ENCODE assay signal across 26 cellular contexts in genomic region chr10:71799112-71799511, GRCh38. TPM values are rescaled to one million over a fixed set of nuclear protein-coding genes. Genes with fewer than 3 reads are reported as not detected.
DNase-seq lines count a peak whose midpoint lies in the region; ATAC-seq, FAIRE-seq and TF ChIP-seq lines count a peak whose summit lies in the region.
"Had no signal": no experiment of that assay in that cellular context is flagged by ENCODE, and none has a peak within 500 bp of the region (broad histone marks: within the 10 kb centered on the region; RNA-seq: fewer than 3 reads in every experiment).

No MANE protein-coding gene starts in this region.

- H3K14ac ChIP-seq in neuronal stem cell (ENCODE audit: low read length) = no peak overlapping the region
- no peak overlapping the region for H3K14ac ChIP-seq in mesenchymal stem cell (ENCODE audit: low read length in 2 of 2)

- H3K18ac ChIP-seq in neuronal stem cell (ENCODE audit: low read length) (peak overlapping the region; percentile 42), mesenchymal stem cell (ENCODE audit: low read depth in 1 of 2, low read length in 2 of 2) (no peak overlapping the region)

- TF ChIP-seq CTCF in RWPE2 (IDR thresholded peaks at IDR 0.05; ENCODE audit: poor library complexity, severe bottlenecking) (no peak), kidney (IDR thresholded peaks at IDR 0.05; ENCODE audit: borderline replicate concordance, extremely low read depth, insufficient read depth) (no peak)

- H2AFZ ChIP-seq in neuronal stem cell (ENCODE audit: low read length) = no peak overlapping the region
- no peak overlapping the region for H2AFZ ChIP-seq in mesenchymal stem cell (ENCODE audit: low read depth, low read length)

- H3K4me2 ChIP-seq in neuronal stem cell (ENCODE audit: insufficient read depth, low read length, poor library complexity, severe bottlenecking) (no peak overlapping the region), mesenchymal stem cell (ENCODE audit: low read length, poor library complexity, severe bottlenecking) (no peak overlapping the region)
- H3K4me2 ChIP-seq: BLaER1 had no signal

- H3K79me1 ChIP-seq in neuronal stem cell (ENCODE audit: low read depth, low read length) = no peaks in the 10 kb centered on the region
- H3K79me1 ChIP-seq in mesenchymal stem cell (replicated peaks; ENCODE audit: low read length, poor library complexity, severe bottlenecking) = no peaks in the 10 kb centered on the region

- H3K36me3 ChIP-seq in RWPE2 (ENCODE audit: low read depth) = no peaks in the 10 kb centered on the region
- no peaks in the 10 kb centered on the region for H3K36me3 ChIP-seq in kidney (ENCODE audit: control insufficient read depth in 1 of 2, insufficient read depth in 2 of 2, low read length in 2 of 2)
- H3K36me3 ChIP-seq in neuronal stem cell (replicated peaks in 1 of 2; ENCODE audit: control insufficient read depth in 2 of 2, insufficient read depth in 2 of 2, low read length in 2 of 2) = no peaks in the 10 kb centered on the region
- H3K36me3 ChIP-seq in mesenchymal stem cell (ENCODE audit: control insufficient read depth in 1 of 2, insufficient read depth in 2 of 2, low read depth in 1 of 2, low read length in 2 of 2) = no peaks in the 10 kb centered on the region
- H3K36me3 ChIP-seq: BE2C, BLaER1 had no signal

- DNase-seq in RWPE2 (ENCODE audit: low spot score) = peak; percentile 41
- peak; percentile 51 for DNase-seq in kidney
- DNase-seq in neuronal stem cell (ENCODE audit: low spot score) = no peak
- no peak for DNase-seq in hepatic stellate cell (ENCODE audit: low spot score)
- no peak for DNase-seq in mesenchymal stem cell
- DNase-seq in anterior cingulate cortex (lab: John Stamatoyannopoulos, UW) = no peak
- DNase-seq in immature natural killer cell = no peak
- DNase-seq: 8988T; ACHN; BE2C; C1 segment of cervical spinal cord; Caco-2; Calu3; CD4-positive, alpha-beta memory T cell; CD4-positive, CD25-positive, alpha-beta regulatory T cell; CD8-positive, alpha-beta memory T cell; DMS79 treated with DMSO at 0.1 percent for 48 hours; GF-D8 had no signal

- H3K27me3 ChIP-seq in RWPE2 (ENCODE audit: insufficient read depth, poor library complexity, severe bottlenecking) (no peaks in the 10 kb centered on the region), neuronal stem cell (ENCODE audit: control insufficient read depth in 3 of 3, insufficient read depth in 3 of 3, low read depth in 1 of 3, low read length in 3 of 3) (peaks cover 0 to 1% (median 0%) of the 10 kb centered on the region in 3 experiments), mesenchymal stem cell (ENCODE audit: control insufficient read depth in 1 of 2, insufficient read depth in 1 of 2, low read length in 2 of 2) (peaks cover 6 to 29% of the 10 kb centered on the region in 2 experiments)
- H3K27me3 ChIP-seq: BE2C, BLaER1 had no signal

- H3K4me3 ChIP-seq in RWPE2 (ENCODE audit: severe bottlenecking) (no peak overlapping the region), kidney (ENCODE audit: low read length in 2 of 2) (no peak overlapping the region), neuronal stem cell (ENCODE audit: low read length in 2 of 2) (no peak overlapping the region), mesenchymal stem cell (ENCODE audit: insufficient read depth in 1 of 2, low read depth in 1 of 2, low read length in 2 of 2) (no peak overlapping the region)
- H3K4me3 ChIP-seq: BLaER1 had no signal

- H2BK5ac ChIP-seq in neuronal stem cell (ENCODE audit: low read length) (no peak overlapping the region), mesenchymal stem cell (ENCODE audit: low read depth, low read length, poor library complexity, severe bottlenecking) (no peak overlapping the region)

- H3K4me3 Mint-ChIP-seq in immature natural killer cell = no peak overlapping the region
- H3K4me3 Mint-ChIP-seq: CD14-positive monocyte; CD4-positive, alpha-beta memory T cell; CD4-positive, CD25-positive, alpha-beta regulatory T cell; CD8-positive, alpha-beta memory T cell had no signal

- H3K9me3 ChIP-seq in RWPE2 (ENCODE audit: severe bottlenecking) (no peaks in the 10 kb centered on the region), kidney (ENCODE audit: control insufficient read depth in 1 of 2, low read length in 2 of 2) (no peaks in the 10 kb centered on the region), neuronal stem cell (replicated peaks in 1 of 2; ENCODE audit: control insufficient read depth in 2 of 2, insufficient read depth in 1 of 2, low read depth in 1 of 2, low read length in 2 of 2) (no peaks in the 10 kb centered on the region), mesenchymal stem cell (ENCODE audit: control insufficient read depth, low read length) (no peaks in the 10 kb centered on the region)
- H3K9me3 ChIP-seq: BE2C, BLaER1, Caco-2 had no signal

- ATAC-seq in RWPE2 (ENCODE audit: low read depth) = no peak

- no peak overlapping the region for H3K27ac Mint-ChIP-seq in immature natural killer cell
- H3K27ac Mint-ChIP-seq: CD14-positive monocyte; CD4-positive, alpha-beta memory T cell; CD4-positive, CD25-positive, alpha-beta regulatory T cell; CD8-positive, alpha-beta memory T cell had no signal

- no peak overlapping the region for H3K27ac ChIP-seq in RWPE2 (ENCODE audit: poor library complexity, severe bottlenecking)
- no peak overlapping the region for H3K27ac ChIP-seq in kidney (ENCODE audit: low read depth in 2 of 2, low read length in 2 of 2)
- H3K27ac ChIP-seq in neuronal stem cell (replicated peaks; ENCODE audit: low read length) = no peak overlapping the region
- no peak overlapping the region for H3K27ac ChIP-seq in mesenchymal stem cell (ENCODE audit: low read length, poor library complexity, severe bottlenecking)
- H3K27ac ChIP-seq: BLaER1 had no signal

- H4K8ac ChIP-seq in neuronal stem cell (ENCODE audit: low read depth, low read length) = no peak overlapping the region
- no peak overlapping the region for H4K8ac ChIP-seq in mesenchymal stem cell (ENCODE audit: low read length)

- H2BK12ac ChIP-seq in neuronal stem cell (ENCODE audit: low read length) (no peak overlapping the region), mesenchymal stem cell (ENCODE audit: low read length in 2 of 2) (no peak overlapping the region)

- WGBS in neuronal stem cell (ENCODE audit: extremely low coverage in 2 of 2, insufficient read length in 2 of 2, insufficient replicate concordance in 1 of 2), 2 donors = no CpG with 5 or more reads among the region's 10 CpGs
- 66% methylated on average over 10 of the region's 10 CpGs for WGBS in mesenchymal stem cell

- no peaks in the 10 kb centered on the region for H3K36me3 Mint-ChIP-seq in immature natural killer cell
- H3K36me3 Mint-ChIP-seq: CD14-positive monocyte had no signal

- H3K4ac ChIP-seq in neuronal stem cell (ENCODE audit: low read length) (no peak overlapping the region), mesenchymal stem cell (ENCODE audit: low read depth in 1 of 2, low read length in 2 of 2) (no peak overlapping the region)

- H3K27me3 Mint-ChIP-seq in immature natural killer cell (ENCODE audit: low read depth in 3 of 3) = peaks cover 0 to 4% (median 4%) of the 10 kb centered on the region in 3 donors
- H3K27me3 Mint-ChIP-seq: CD4-positive, alpha-beta memory T cell had no signal

- H2BK120ac ChIP-seq in neuronal stem cell (ENCODE audit: low read depth, low read length) (no peak overlapping the region), mesenchymal stem cell (ENCODE audit: low read depth, low read length) (no peak overlapping the region)

- H4K91ac ChIP-seq in neuronal stem cell (ENCODE audit: low read depth, low read length, poor library complexity) (no peak overlapping the region), mesenchymal stem cell (ENCODE audit: low read length) (no peak overlapping the region)

- no peak overlapping the region for H2AK5ac ChIP-seq in neuronal stem cell (ENCODE audit: low read depth, low read length)
- no peak overlapping the region for H2AK5ac ChIP-seq in mesenchymal stem cell (ENCODE audit: low read length, severe bottlenecking)

- H3K23ac ChIP-seq in neuronal stem cell (ENCODE audit: low read depth, low read length, poor library complexity) (peak overlapping the region; percentile 11), mesenchymal stem cell (ENCODE audit: low read length in 2 of 2) (no peak overlapping the region)

- FAIRE-seq in kidney (lab: Jason Lieb, UNC) = no peak
- FAIRE-seq: A204.1, D721Med, G401.6, GM12891, GM19239 had no signal

- H3K4me1 Mint-ChIP-seq in immature natural killer cell = peaks cover 11 to 18% of the 10 kb centered on the region in 2 donors

- intact Hi-C loops in kidney (cut with DNase I) = no loop called here

- no peaks in the 10 kb centered on the region for H3K9me3 Mint-ChIP-seq in immature natural killer cell
- H3K9me3 Mint-ChIP-seq: CD8-positive, alpha-beta memory T cell had no signal

- no peak overlapping the region for H2BK15ac ChIP-seq in neuronal stem cell (ENCODE audit: low read length)
- H2BK15ac ChIP-seq in mesenchymal stem cell (ENCODE audit: low read depth, poor library complexity, severe bottlenecking) = no peak overlapping the region

- H3K4me1 ChIP-seq in RWPE2 (ENCODE audit: insufficient read depth, poor library complexity, severe bottlenecking) (no peaks in the 10 kb centered on the region), kidney (ENCODE audit: control insufficient read depth in 1 of 2, insufficient read depth in 1 of 2, low read depth in 1 of 2, low read length in 2 of 2) (no peaks in the 10 kb centered on the region), neuronal stem cell (ENCODE audit: control insufficient read depth in 2 of 2, insufficient read depth in 1 of 2, low read depth in 1 of 2, low read length in 2 of 2) (no peaks in the 10 kb centered on the region), mesenchymal stem cell (ENCODE audit: control insufficient read depth, insufficient read depth, low read depth, low read length) (no peaks in the 10 kb centered on the region)
- H3K4me1 ChIP-seq: BLaER1, Caco-2 had no signal

- H3K9ac ChIP-seq in kidney (ENCODE audit: low read length in 2 of 2) (no peak overlapping the region), neuronal stem cell (ENCODE audit: low read depth, low read length, poor library complexity) (no peak overlapping the region), mesenchymal stem cell (ENCODE audit: low read length) (no peak overlapping the region)
- H3K9ac ChIP-seq: BLaER1 had no signal

RNA-seq across cellular contexts. Expression of gene VSIR, which starts 25.8 kb away (rescaled TPM):
- 66.6 TPM for total RNA-seq in kidney
- polyA plus RNA-seq in kidney (ENCODE audit: insufficient read depth, low read depth, low replicate concordance) (32.1 TPM), immature natural killer cell (100 to 1,000 TPM; 183 to 376 (median 274) TPM)
- polyA plus RNA-seq in neuronal stem cell (2013, experiment 1 of 2) = 0.29 TPM
- polyA plus RNA-seq in neuronal stem cell (2013, experiment 2 of 2) = 0.48 TPM
- polyA plus RNA-seq in mesenchymal stem cell (2013, experiment 1 of 2) = 3.3 TPM
- polyA plus RNA-seq in mesenchymal stem cell (2013, experiment 2 of 2) = 3.8 TPM
- total RNA-seq: A673 had no signal

RNA-seq across cellular contexts. Expression of gene PSAP, which starts 51.9 kb away (rescaled TPM):
- total RNA-seq in kidney = 1,249 TPM
- polyA plus RNA-seq in kidney (ENCODE audit: insufficient read depth, low read depth, low replicate concordance) (1,082 TPM), immature natural killer cell (1,000 to 10,000 TPM in 1 of 3 donors, 100 to 1,000 TPM in 2; 690 to 1,091 (median 798) TPM)
- 264 TPM for polyA plus RNA-seq in neuronal stem cell (2013, experiment 1 of 2)
- 263 TPM for polyA plus RNA-seq in neuronal stem cell (2013, experiment 2 of 2)
- 688 TPM for polyA plus RNA-seq in mesenchymal stem cell (2013, experiment 1 of 2)
- polyA plus RNA-seq in mesenchymal stem cell (2013, experiment 2 of 2) = 698 TPM

Comparison
In these comparisons a context has a peak if more than half of its experiments do, and no peak if none do; other contexts are left out.
1. DNase-seq: peak in RWPE2 (single experiment) and kidney (single experiment); none in neuronal stem cell (single experiment), hepatic stellate cell (single experiment), mesenchymal stem cell (single experiment), anterior cingulate cortex (0 of 58) and immature natural killer cell (0 of 3).